ENCODE assay signal across 1 cellular context in genomic region chr20:36098364-36098763, GRCh38.
TF ChIP-seq lines count a peak whose summit lies in the region.

No MANE protein-coding gene starts in this region.

TF ChIP-seq in GM12878, 131 proteins besides CTCF, POLR2A, EP300 and RAD21 (continues in another document):
- TF ChIP-seq ZBTB40 (IDR thresholded peaks at IDR 0.05; ENCODE audit: borderline replicate concordance) = no peak
- no peak for TF ChIP-seq GABPA (IDR thresholded peaks at IDR 0.05; ENCODE audit: low read depth)
- no peak for TF ChIP-seq ZNF207 (IDR thresholded peaks at IDR 0.05; ENCODE audit: borderline replicate concordance)
- TF ChIP-seq JUND (IDR thresholded peaks at IDR 0.05; ENCODE audit: low read depth, low read length) = no peak
- TF ChIP-seq MTA3 (IDR thresholded peaks at IDR 0.05; ENCODE audit: borderline replicate concordance, low read length) = no peak
- TF ChIP-seq NBN (IDR thresholded peaks at IDR 0.05) = peak; percentile 32; the same call in 1 of the 2 replicates
- TF ChIP-seq ATF3 (IDR thresholded peaks at IDR 0.05; ENCODE audit: borderline replicate concordance, extremely low read depth, low read depth, low read length) = 0 out of 2 replicates have a peak, but pooled peaks have one; percentile 41
- TF ChIP-seq FOXM1 (IDR thresholded peaks at IDR 0.05; ENCODE audit: low read depth, low read length) = no peak
- TF ChIP-seq SPI1 (IDR thresholded peaks at IDR 0.05; ENCODE audit: borderline replicate concordance, insufficient read depth, low read depth, low read length) = peak; percentile 96
- no peak for TF ChIP-seq SREBF2 (IDR thresholded peaks at IDR 0.05; ENCODE audit: low read length)
- no peak for TF ChIP-seq FOS (IDR thresholded peaks at IDR 0.05; ENCODE audit: borderline replicate concordance, extremely low read depth, insufficient read length)
- TF ChIP-seq FOXK2 (IDR thresholded peaks at IDR 0.05) = no peak
- TF ChIP-seq WRNIP1 (IDR thresholded peaks at IDR 0.05; ENCODE audit: borderline replicate concordance, low read depth, low read length) = no peak
- TF ChIP-seq SUZ12 (IDR thresholded peaks at IDR 0.05; ENCODE audit: unreplicated experiment) = no peak
- TF ChIP-seq SREBF1 (IDR thresholded peaks at IDR 0.05; ENCODE audit: low read length) = no peak
- TF ChIP-seq NFYA (IDR thresholded peaks at IDR 0.05; ENCODE audit: borderline replicate concordance, low read depth, low read length) = no peak
- peak; percentile 78 for TF ChIP-seq CREM (IDR thresholded peaks at IDR 0.05; ENCODE audit: low read depth)
- TF ChIP-seq CBX3 (IDR thresholded peaks at IDR 0.05; ENCODE audit: borderline replicate concordance, low read depth) = no peak
- TF ChIP-seq, protein P1, sequence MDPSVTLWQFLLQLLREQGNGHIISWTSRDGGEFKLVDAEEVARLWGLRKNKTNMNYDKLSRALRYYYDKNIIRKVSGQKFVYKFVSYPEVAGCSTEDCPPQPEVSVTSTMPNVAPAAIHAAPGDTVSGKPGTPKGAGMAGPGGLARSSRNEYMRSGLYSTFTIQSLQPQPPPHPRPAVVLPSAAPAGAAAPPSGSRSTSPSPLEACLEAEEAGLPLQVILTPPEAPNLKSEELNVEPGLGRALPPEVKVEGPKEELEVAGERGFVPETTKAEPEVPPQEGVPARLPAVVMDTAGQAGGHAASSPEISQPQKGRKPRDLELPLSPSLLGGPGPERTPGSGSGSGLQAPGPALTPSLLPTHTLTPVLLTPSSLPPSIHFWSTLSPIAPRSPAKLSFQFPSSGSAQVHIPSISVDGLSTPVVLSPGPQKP (IDR thresholded peaks at IDR 0.05; ENCODE audit: low read depth, low read length) = no peak
- TF ChIP-seq SUPT20H (IDR thresholded peaks at IDR 0.05; ENCODE audit: borderline replicate concordance, control insufficient read depth, low read depth, low read length) = no peak
- peak; percentile 60; the same call in 1 of the 2 replicates for TF ChIP-seq MTA2 (IDR thresholded peaks at IDR 0.05; ENCODE audit: low read depth)
- TF ChIP-seq PML (IDR thresholded peaks at IDR 0.05; ENCODE audit: low read length) = no peak
- TF ChIP-seq GATAD2B (conservative IDR thresholded peaks at IDR 0.05; ENCODE audit: low read depth) = no peak
- TF ChIP-seq PAX8 (IDR thresholded peaks at IDR 0.05) = no peak
- TF ChIP-seq NR2C2 (IDR thresholded peaks at IDR 0.05; ENCODE audit: borderline replicate concordance, control insufficient read depth, insufficient read length, low read depth) = no peak
- no peak for TF ChIP-seq NR2F1 (conservative IDR thresholded peaks at IDR 0.05)
- TF ChIP-seq CREB1 (IDR thresholded peaks at IDR 0.05; ENCODE audit: low read depth) = peak; percentile 85
- TF ChIP-seq ZNF622 (IDR thresholded peaks at IDR 0.05) = no peak
- no peak for TF ChIP-seq MLLT1 (IDR thresholded peaks at IDR 0.05)
- TF ChIP-seq PKNOX1 (IDR thresholded peaks at IDR 0.05) = no peak; the same call in 1 of the 2 replicates
- peak; percentile 91 for TF ChIP-seq TCF12 (IDR thresholded peaks at IDR 0.05; ENCODE audit: low read depth, low read length)
- no peak for TF ChIP-seq ZNF384 (IDR thresholded peaks at IDR 0.05; ENCODE audit: borderline replicate concordance, low read depth, low read length)
- TF ChIP-seq RELB (IDR thresholded peaks at IDR 0.05; ENCODE audit: low read depth) = peak; percentile 52; the same call in 1 of the 2 replicates
- peak; percentile 67 to 82 for TF ChIP-seq BHLHE40 (IDR thresholded peaks at IDR 0.05; ENCODE audit: borderline replicate concordance in 1 of 2, low read depth in 2 of 2, low read length in 1 of 2)
- TF ChIP-seq MYB (IDR thresholded peaks at IDR 0.05; ENCODE audit: borderline replicate concordance, low read depth, low read length) = no peak
- no peak for TF ChIP-seq MXI1 (IDR thresholded peaks at IDR 0.05; ENCODE audit: low read depth, low read length)
- TF ChIP-seq STAT3 (IDR thresholded peaks at IDR 0.05; ENCODE audit: low read depth, low read length) = no peak
- peak; percentile 36 for TF ChIP-seq MEF2B (IDR thresholded peaks at IDR 0.05; ENCODE audit: partially characterized antibody, poor library complexity, severe bottlenecking)
- TF ChIP-seq RCOR1 (conservative IDR thresholded peaks at IDR 0.05; ENCODE audit: low read depth, low read length) = no peak
- peak; percentile 53 for TF ChIP-seq RUNX3 (IDR thresholded peaks at IDR 0.05; ENCODE audit: low read length)
- TF ChIP-seq CEBPB (IDR thresholded peaks at IDR 0.05; ENCODE audit: borderline replicate concordance in 1 of 2, low read depth in 2 of 2, low read length in 2 of 2) = no peak
- TF ChIP-seq HDAC6 (IDR thresholded peaks at IDR 0.05; ENCODE audit: unreplicated experiment) = no peak
- no peak for TF ChIP-seq ESRRA (IDR thresholded peaks at IDR 0.05; ENCODE audit: low read length)
- no peak for TF ChIP-seq HDGF (IDR thresholded peaks at IDR 0.05)
- TF ChIP-seq, protein P2, sequence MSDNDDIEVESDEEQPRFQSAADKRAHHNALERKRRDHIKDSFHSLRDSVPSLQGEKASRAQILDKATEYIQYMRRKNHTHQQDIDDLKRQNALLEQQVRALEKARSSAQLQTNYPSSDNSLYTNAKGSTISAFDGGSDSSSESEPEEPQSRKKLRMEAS (IDR thresholded peaks at IDR 0.05; ENCODE audit: low read depth, low read length) = no peak
- TF ChIP-seq, protein P3, sequence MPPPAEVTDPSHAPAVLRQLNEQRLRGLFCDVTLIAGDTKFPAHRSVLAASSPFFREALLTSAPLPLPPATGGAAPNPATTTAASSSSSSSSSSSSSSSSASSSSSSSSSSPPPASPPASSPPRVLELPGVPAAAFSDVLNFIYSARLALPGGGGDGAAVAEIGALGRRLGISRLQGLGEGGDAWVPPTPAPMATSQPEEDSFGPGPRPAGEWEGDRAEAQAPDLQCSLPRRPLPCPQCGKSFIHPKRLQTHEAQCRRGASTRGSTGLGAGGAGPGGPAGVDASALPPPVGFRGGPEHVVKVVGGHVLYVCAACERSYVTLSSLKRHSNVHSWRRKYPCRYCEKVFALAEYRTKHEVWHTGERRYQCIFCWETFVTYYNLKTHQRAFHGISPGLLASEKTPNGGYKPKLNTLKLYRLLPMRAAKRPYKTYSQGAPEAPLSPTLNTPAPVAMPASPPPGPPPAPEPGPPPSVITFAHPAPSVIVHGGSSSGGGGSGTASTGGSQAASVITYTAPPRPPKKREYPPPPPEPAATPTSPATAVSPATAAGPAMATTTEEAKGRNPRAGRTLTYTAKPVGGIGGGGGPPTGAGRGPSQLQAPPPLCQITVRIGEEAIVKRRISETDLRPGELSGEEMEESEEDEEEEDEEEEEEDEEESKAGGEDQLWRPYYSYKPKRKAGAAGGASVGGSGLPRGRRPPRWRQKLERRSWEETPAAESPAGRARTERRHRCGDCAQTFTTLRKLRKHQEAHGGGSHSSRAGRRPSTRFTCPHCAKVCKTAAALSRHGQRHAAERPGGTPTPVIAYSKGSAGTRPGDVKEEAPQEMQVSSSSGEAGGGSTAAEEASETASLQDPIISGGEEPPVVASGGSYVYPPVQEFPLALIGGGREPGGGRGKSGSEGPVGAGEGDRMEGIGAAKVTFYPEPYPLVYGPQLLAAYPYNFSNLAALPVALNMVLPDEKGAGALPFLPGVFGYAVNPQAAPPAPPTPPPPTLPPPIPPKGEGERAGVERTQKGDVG (CRISPR knock-in tag; IDR thresholded peaks at IDR 0.05) = no peak
- TF ChIP-seq KAT2A (conservative IDR thresholded peaks at IDR 0.05; ENCODE audit: control insufficient read depth, low read depth, low read length) = no peak
- TF ChIP-seq DPF2 (IDR thresholded peaks at IDR 0.05) = peak; percentile 73; the same call in 1 of the 2 replicates
- no peak for TF ChIP-seq CEBPZ (IDR thresholded peaks at IDR 0.05; ENCODE audit: low read depth, low read length)
- no peak for TF ChIP-seq PAX5 (IDR thresholded peaks at IDR 0.05; ENCODE audit: borderline replicate concordance, low read depth, low read length)
- no peak for TF ChIP-seq TBL1XR1 (IDR thresholded peaks at IDR 0.05; ENCODE audit: low read depth, low read length)
- TF ChIP-seq SIX5 (IDR thresholded peaks at IDR 0.05; ENCODE audit: low read depth, low read length, severe bottlenecking) = no peak
- no peak for TF ChIP-seq POLR2AphosphoS2 (IDR thresholded peaks at IDR 0.05; ENCODE audit: low read depth, low read length)
- no peak for TF ChIP-seq ASH2L (IDR thresholded peaks at IDR 0.05; ENCODE audit: borderline replicate concordance, low read depth)
- no peak for TF ChIP-seq CHD1 (IDR thresholded peaks at IDR 0.05; ENCODE audit: low read depth, low read length)
